3 cellular contexts compared by ENCODE assay signal in genomic region chr11:120188831-120189455, GRCh38.
TF ChIP-seq lines count a peak whose summit lies in the region.

No MANE protein-coding gene starts in this region.

TF ChIP-seq in HepG2, 621 proteins besides CTCF, POLR2A, EP300 and RAD21:
- TF ChIP-seq ZNF263 (CRISPR knock-in tag; IDR thresholded peaks at IDR 0.05) (0 out of 2 replicates have a peak, but pooled peaks have one; percentile 31), LCORL (IDR thresholded peaks at IDR 0.05) (no peak), LCORL (CRISPR knock-in tag; IDR thresholded peaks at IDR 0.05) (no peak)
TF ChIP-seq in HepG2: peak in this region for 1.

TF ChIP-seq in liver, 16 proteins besides CTCF, POLR2A, EP300 and RAD21:
- TF ChIP-seq FOXA2 (IDR thresholded peaks at IDR 0.05) (no peak), RXRA (IDR thresholded peaks at IDR 0.05) (no peak)
- TF ChIP-seq, protein P1, sequence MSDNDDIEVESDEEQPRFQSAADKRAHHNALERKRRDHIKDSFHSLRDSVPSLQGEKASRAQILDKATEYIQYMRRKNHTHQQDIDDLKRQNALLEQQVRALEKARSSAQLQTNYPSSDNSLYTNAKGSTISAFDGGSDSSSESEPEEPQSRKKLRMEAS (IDR thresholded peaks at IDR 0.05), result no peak
TF ChIP-seq in liver: peak in this region for 0.

TF ChIP-seq in SK-N-SH treated with all-trans-retinoic acid at 6 μM for 48 hours, 23 proteins besides CTCF, POLR2A, EP300 and RAD21:
- TF ChIP-seq ZC3H10 (CRISPR knock-in tag; IDR thresholded peaks at IDR 0.05) (no peak), ZNF8 (CRISPR knock-in tag; IDR thresholded peaks at IDR 0.05) (no peak), TCF4 (CRISPR knock-in tag; IDR thresholded peaks at IDR 0.05; ENCODE audit: borderline replicate concordance) (no peak), TSHZ2 (CRISPR knock-in tag; IDR thresholded peaks at IDR 0.05) (no peak), ZFP3 (CRISPR knock-in tag; IDR thresholded peaks at IDR 0.05) (no peak), ZNF70 (CRISPR knock-in tag; IDR thresholded peaks at IDR 0.05) (no peak), ESRRG (CRISPR knock-in tag; IDR thresholded peaks at IDR 0.05) (no peak), CSDC2 (CRISPR knock-in tag; IDR thresholded peaks at IDR 0.05) (no peak), ZNF565 (CRISPR knock-in tag; conservative IDR thresholded peaks at IDR 0.05; ENCODE audit: low read depth) (no peak), BACH2 (CRISPR knock-in tag; IDR thresholded peaks at IDR 0.05; ENCODE audit: borderline replicate concordance) (no peak), RARB (CRISPR knock-in tag; IDR thresholded peaks at IDR 0.05) (no peak), CREB5 (CRISPR knock-in tag; IDR thresholded peaks at IDR 0.05; ENCODE audit: low read depth) (no peak)
